In the genomic region with DNA sequence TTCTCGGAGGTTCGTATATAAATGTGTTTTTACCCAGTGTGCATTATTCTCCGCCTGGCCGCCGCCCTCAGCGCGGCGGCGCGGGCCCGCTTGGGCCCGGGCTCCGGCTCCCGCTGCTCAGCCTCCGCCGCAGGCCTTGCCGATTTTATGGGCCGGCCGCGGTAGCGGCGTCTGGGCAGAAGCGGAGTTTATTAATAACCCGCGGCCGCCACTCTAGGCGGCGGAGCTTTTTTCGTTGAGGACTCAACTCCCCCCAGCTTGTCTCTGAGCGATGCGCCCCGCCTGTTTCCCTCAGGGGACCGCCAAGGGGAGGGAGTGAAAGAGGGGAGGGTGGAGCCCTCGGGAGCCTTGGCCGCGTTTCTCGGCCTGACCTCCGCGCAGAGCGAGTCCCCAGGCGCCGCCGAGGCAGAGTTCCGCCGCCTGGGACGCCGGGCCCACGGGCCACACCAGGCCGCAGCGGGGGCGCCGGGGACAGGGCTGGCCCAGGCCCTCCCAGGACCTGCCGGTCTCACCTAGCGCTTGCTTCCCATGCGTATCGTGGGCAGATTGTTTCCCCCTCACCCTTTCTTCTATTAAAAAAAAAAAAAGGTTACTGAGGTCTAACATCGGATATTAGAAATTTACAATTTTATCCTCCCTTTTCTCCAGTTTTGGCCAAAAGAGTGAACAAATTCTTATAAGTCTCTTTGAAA, we compare ENCODE assay signal across 8 cellular contexts. TPM values are rescaled to one million over a fixed set of nuclear protein-coding genes. Genes with fewer than 3 reads are reported as not detected.
DNase-seq lines count a peak whose midpoint lies in the region; ATAC-seq and TF ChIP-seq lines count a peak whose summit lies in the region.

No MANE protein-coding gene starts in this region.

- H3K4me1 Mint-ChIP-seq in nephron: peaks cover 28% of the 10 kb centered on the region
- peaks cover 36% of the 10 kb centered on the region for H3K4me1 Mint-ChIP-seq in stimulated activated naive CD8-positive, alpha-beta T cell treated with anti-CD3 and anti-CD28 coated beads, Interleukin-15, Interleukin-2, amounts not matched to agents 100 ng/mL and 50 ng/mL, for 24 hours (ENCODE audit: low read depth)

- 0 out of 2 replicates have a peak, but pooled peaks cover 2% of the 10 kb centered on the region for H4K20me1 ChIP-seq in DOHH2 (ENCODE audit: control insufficient read depth, insufficient read depth, low read depth, low read length)
- no peaks in the 10 kb centered on the region for H4K20me1 ChIP-seq in KMS-11 (ENCODE audit: insufficient read depth)

- TF ChIP-seq CTCF in DOHH2 (IDR thresholded peaks at IDR 0.05; ENCODE audit: low read depth, low read length, poor library complexity, severe bottlenecking) (no peak), KMS-11 (conservative IDR thresholded peaks at IDR 0.05; ENCODE audit: low read depth, low read length) (no peak; the same call in 1 of the 2 replicates), fibroblast of the aortic adventitia (IDR thresholded peaks at IDR 0.05; ENCODE audit: insufficient read depth, low read length) (no peak), nephron (IDR thresholded peaks at IDR 0.05; ENCODE audit: unreplicated experiment in 3 of 3) (no peak)

- H3K9me2 ChIP-seq in DOHH2 (replicated peaks; ENCODE audit: control insufficient read depth, low read length): no peaks in the 10 kb centered on the region

- H3K4me3 ChIP-seq in DOHH2 (ENCODE audit: low read length) (peak overlapping the region; percentile 80), KMS-11 (IDR thresholded peaks at IDR 0.05; ENCODE audit: insufficient read depth, low read depth, low read length) (no peak overlapping the region), fibroblast of the aortic adventitia (ENCODE audit: low read depth, low read length) (peak overlapping the region; percentile 72)

- DNase-seq in RKO (ENCODE audit: low spot score) (peak; percentile 83), fibroblast of the aortic adventitia (ENCODE audit: low read depth) (peak; percentile 92)
- peak; percentile 92 for DNase-seq in activated effector memory CD4-positive, alpha-beta T cell treated with anti-CD3 and anti-CD28 coated beads, Interleukin-2, amount 50 U/mL, for 16 hours

- H3K27ac ChIP-seq in DOHH2 (ENCODE audit: low read depth, low read length) (peak overlapping the region; percentile 98), KMS-11 (peak overlapping the region; percentile 99)

- H3K36me3 ChIP-seq in DOHH2 (ENCODE audit: control insufficient read depth, low read length): peaks cover 22% of the 10 kb centered on the region
- H3K36me3 ChIP-seq in KMS-11 (ENCODE audit: insufficient read depth): no peaks in the 10 kb centered on the region

- H3K9me3 ChIP-seq in DOHH2 (ENCODE audit: control insufficient read depth, insufficient read depth, low read length): no peaks in the 10 kb centered on the region

- H3K9me3 Mint-ChIP-seq in nephron: no peaks in the 10 kb centered on the region
- no peaks in the 10 kb centered on the region for H3K9me3 Mint-ChIP-seq in stimulated activated naive CD8-positive, alpha-beta T cell treated with anti-CD3 and anti-CD28 coated beads, Interleukin-15, Interleukin-2, amounts not matched to agents 100 ng/mL and 50 ng/mL, for 24 hours

- H2AFZ ChIP-seq in KMS-11 (ENCODE audit: low read depth): peak overlapping the region; percentile 80

- H3K36me3 Mint-ChIP-seq in nephron (ENCODE audit: low read depth): peaks cover 11% of the 10 kb centered on the region
- peaks cover 7% of the 10 kb centered on the region for H3K36me3 Mint-ChIP-seq in stimulated activated naive CD8-positive, alpha-beta T cell treated with anti-CD3 and anti-CD28 coated beads, Interleukin-15, Interleukin-2, amounts not matched to agents 100 ng/mL and 50 ng/mL, for 24 hours (ENCODE audit: low read depth)

- peak overlapping the region; percentile 92 for H3K9ac ChIP-seq in KMS-11

- H3K4me2 ChIP-seq in DOHH2 (ENCODE audit: low read length) (peak overlapping the region; percentile 73), KMS-11 (peak overlapping the region; percentile 67)

- peak; percentile 53 for ATAC-seq in GM21737 (IDR thresholded peaks at IDR 0.05; ENCODE audit: unreplicated experiment)

- peak overlapping the region; percentile 99 to 100 (median 99) for H3K27ac Mint-ChIP-seq in nephron
- H3K27ac Mint-ChIP-seq in stimulated activated naive CD8-positive, alpha-beta T cell treated with anti-CD3 and anti-CD28 coated beads, Interleukin-15, Interleukin-2, amounts not matched to agents 100 ng/mL and 50 ng/mL, for 24 hours: peak overlapping the region; percentile 98

- H3K79me2 ChIP-seq in DOHH2 (ENCODE audit: control insufficient read depth, low read length) (peaks cover 69% of the 10 kb centered on the region), KMS-11 (ENCODE audit: insufficient read depth, low read depth) (peaks cover 43% of the 10 kb centered on the region)

- H3K4me3 Mint-ChIP-seq in nephron: peak overlapping the region; percentile 97 to 98 (median 97)
- H3K4me3 Mint-ChIP-seq in stimulated activated naive CD8-positive, alpha-beta T cell treated with anti-CD3 and anti-CD28 coated beads, Interleukin-15, Interleukin-2, amounts not matched to agents 100 ng/mL and 50 ng/mL, for 24 hours: peak overlapping the region; percentile 98

- H3K27me3 Mint-ChIP-seq in nephron (ENCODE audit: low read depth): no peaks in the 10 kb centered on the region
- H3K27me3 Mint-ChIP-seq in stimulated activated naive CD8-positive, alpha-beta T cell treated with anti-CD3 and anti-CD28 coated beads, Interleukin-15, Interleukin-2, amounts not matched to agents 100 ng/mL and 50 ng/mL, for 24 hours: no peaks in the 10 kb centered on the region

- no peaks in the 10 kb centered on the region for H3K27me3 ChIP-seq in DOHH2 (ENCODE audit: control insufficient read depth, low read length)
- no peaks in the 10 kb centered on the region for H3K27me3 ChIP-seq in KMS-11 (ENCODE audit: insufficient read depth, low read depth)

- H3F3A ChIP-seq in DOHH2 (ENCODE audit: control insufficient read depth, insufficient read depth): peaks cover 19% of the 10 kb centered on the region

- H3K4me1 ChIP-seq in DOHH2 (ENCODE audit: control insufficient read depth, low read length): peaks cover 22% of the 10 kb centered on the region
- H3K4me1 ChIP-seq in KMS-11 (ENCODE audit: low read depth, poor library complexity, severe bottlenecking): peaks cover 18% of the 10 kb centered on the region

RNA-seq across cellular contexts. Expression of gene ZNF143, which starts 0.4 kb away (rescaled TPM):
- total RNA-seq in fibroblast of the aortic adventitia (ENCODE audit: low replicate concordance): 15.1 and 24.9 TPM in 2 replicates
